ENCODE assay signal across 21 cellular contexts in genomic region chr16:2914233-2914632, GRCh38. TPM values are rescaled to one million over a fixed set of nuclear protein-coding genes. Genes with fewer than 3 reads are reported as not detected.
DNase-seq lines count a peak whose midpoint lies in the region; ATAC-seq lines count a peak whose summit lies in the region.
"Had no signal": no experiment of that assay in that cellular context is flagged by ENCODE, and none has a peak within 500 bp of the region (broad histone marks: within the 10 kb centered on the region; RNA-seq: fewer than 3 reads in every experiment).

No MANE protein-coding gene starts in this region.

- no peak for DNase-seq in CD4-positive, CD25-positive, alpha-beta regulatory T cell
- DNase-seq in H7 (peak; percentile 40), GM23248 (no peak), Right ventricle myocardium inferior (ENCODE audit: missing footprints) (no peak)
- DNase-seq in naive thymus-derived CD8-positive, alpha-beta T cell: no peak
- DNase-seq in central memory CD4-positive, alpha-beta T cell: no peak
- no peak for DNase-seq in NK-92 treated with Interleukin-12 subunit alpha and Interleukin-12 subunit beta, amount 100 ng/mL, for 24 hours (lab: John Stamatoyannopoulos, UW)
- DNase-seq: activated CD8-positive, alpha-beta memory T cell treated with anti-CD3 and anti-CD28 coated beads, Interleukin-2, amount 50 U/mL, for 4 hours; activated gamma-delta T cell treated with Interleukin-2 at 50 U/mL for 16 hours; DND-41; dorsolateral prefrontal cortex; foreskin keratinocyte; kidney; NCI-H1436; NCI-H524; SK-N-SH; stimulated activated CD4-positive, alpha-beta T cell treated with anti-CD3 and anti-CD28 coated beads, Interleukin-1b, Interleukin-23, amount 100 ng/mL, for 48 hours had no signal

- peaks cover 25% of the 10 kb centered on the region for H3K79me2 ChIP-seq in GM23248 (ENCODE audit: insufficient read depth)

- no peak for ATAC-seq in CD4-positive, CD25-positive, alpha-beta regulatory T cell (ENCODE audit: low read depth in 2 of 2)
- ATAC-seq in activated T-helper 17 cell treated with anti-CD3 and anti-CD28 coated beads, Interleukin-2, amount 50 U/mL, for 72 hours (replicated peaks): no peak
- ATAC-seq in naive thymus-derived CD8-positive, alpha-beta T cell: no peak
- no peak for ATAC-seq in Right ventricle myocardium inferior
- ATAC-seq: foreskin keratinocyte had no signal

- H3K27ac Mint-ChIP-seq in CD4-positive, CD25-positive, alpha-beta regulatory T cell: no peak overlapping the region
- no peak overlapping the region for H3K27ac Mint-ChIP-seq in activated T-helper 17 cell treated with anti-CD3 and anti-CD28 coated beads, Interleukin-2, amount 50 U/mL, for 72 hours
- H3K27ac Mint-ChIP-seq in naive thymus-derived CD8-positive, alpha-beta T cell: peak overlapping the region in 6 of 10 donors; percentile 11 to 96 (median 58)

- H3K9me3 ChIP-seq in CD4-positive, CD25-positive, alpha-beta regulatory T cell (ENCODE audit: control insufficient read depth in 2 of 2, low read length in 2 of 2): no peaks in the 10 kb centered on the region
- no peaks in the 10 kb centered on the region for H3K9me3 ChIP-seq in GM23248 (ENCODE audit: low read depth)
- H3K9me3 ChIP-seq: SK-N-SH had no signal

- H3K36me3 ChIP-seq in CD4-positive, CD25-positive, alpha-beta regulatory T cell (ENCODE audit: control insufficient read depth, insufficient read depth, low read length): peaks cover 3% of the 10 kb centered on the region
- peaks cover 4% of the 10 kb centered on the region for H3K36me3 ChIP-seq in H7 (replicated peaks; ENCODE audit: control insufficient read depth, insufficient read depth, low read length)
- peaks cover 5% of the 10 kb centered on the region; the same call in 1 of the 2 replicates for H3K36me3 ChIP-seq in GM23248 (ENCODE audit: low read depth)

- WGBS in GM23248 (ENCODE audit: low coverage in 1 of 2, low lambda C conversion rate in 2 of 2, missing lambda C conversion rate in 2 of 2), 2 experiments: 84 to 87% methylated on average over 12 of the region's 12 CpGs

- no peak overlapping the region for H3K4me2 ChIP-seq in GM23248 (ENCODE audit: unreplicated experiment)
- H3K4me2 ChIP-seq: SK-N-SH had no signal

- H3K9me3 Mint-ChIP-seq in CD4-positive, CD25-positive, alpha-beta regulatory T cell: peaks cover 0 to 1% (median 0%) of the 10 kb centered on the region in 7 donors
- no peaks in the 10 kb centered on the region for H3K9me3 Mint-ChIP-seq in activated T-helper 17 cell treated with anti-CD3 and anti-CD28 coated beads, Interleukin-2, amount 50 U/mL, for 72 hours
- H3K9me3 Mint-ChIP-seq in naive thymus-derived CD8-positive, alpha-beta T cell: no peaks in the 10 kb centered on the region

- H3K36me3 Mint-ChIP-seq in CD4-positive, CD25-positive, alpha-beta regulatory T cell: peaks cover 5% of the 10 kb centered on the region
- peaks cover 58% of the 10 kb centered on the region for H3K36me3 Mint-ChIP-seq in activated T-helper 17 cell treated with anti-CD3 and anti-CD28 coated beads, Interleukin-2, amount 50 U/mL, for 72 hours (ENCODE audit: low read depth)
- H3K36me3 Mint-ChIP-seq in naive thymus-derived CD8-positive, alpha-beta T cell: peaks cover 0 to 36% (median 0%) of the 10 kb centered on the region in 3 donors

- POLR2A ChIA-PET in naive thymus-derived CD8-positive, alpha-beta T cell (lab: Charles Lee): interaction anchor here (1.4 kb wide), 1 partner anchor 31 kb away, joined by 3 read pairs; the partner anchor contains the start of gene FLYWCH2

- H3K27ac ChIP-seq in CD4-positive, CD25-positive, alpha-beta regulatory T cell (ENCODE audit: insufficient read depth, low read length, poor library complexity, severe bottlenecking): no peak overlapping the region
- no peak overlapping the region for H3K27ac ChIP-seq in GM23248
- H3K27ac ChIP-seq: foreskin keratinocyte had no signal

- no peaks in the 10 kb centered on the region for H3K9me2 ChIP-seq in GM23248 (ENCODE audit: insufficient read depth)
- H3K9me2 ChIP-seq: SK-N-SH had no signal

- H3F3A ChIP-seq in GM23248 (ENCODE audit: insufficient read depth): peaks cover 18% of the 10 kb centered on the region

- H2AFZ ChIP-seq in GM23248: no peak overlapping the region

- in situ Hi-C loops in GM23248 (cut with MboI): no loop called here

- no peaks in the 10 kb centered on the region for H3K27me3 ChIP-seq in CD4-positive, CD25-positive, alpha-beta regulatory T cell (ENCODE audit: control insufficient read depth, insufficient read depth, low read length)
- H3K27me3 ChIP-seq in H7 (ENCODE audit: control insufficient read depth, insufficient read depth, low read length): peaks cover 7% of the 10 kb centered on the region
- no peaks in the 10 kb centered on the region for H3K27me3 ChIP-seq in GM23248 (replicated peaks; ENCODE audit: insufficient read depth)
- H3K27me3 ChIP-seq: dorsolateral prefrontal cortex, foreskin keratinocyte had no signal

- peak overlapping the region; percentile 2 to 99 (median 52) for H3K4me3 Mint-ChIP-seq in CD4-positive, CD25-positive, alpha-beta regulatory T cell
- peak overlapping the region; percentile 87 for H3K4me3 Mint-ChIP-seq in activated T-helper 17 cell treated with anti-CD3 and anti-CD28 coated beads, Interleukin-2, amount 50 U/mL, for 72 hours
- peak overlapping the region in 3 of 10 donors; percentile 5 to 45 (median 12) for H3K4me3 Mint-ChIP-seq in naive thymus-derived CD8-positive, alpha-beta T cell

- H4K20me1 ChIP-seq in GM23248 (ENCODE audit: insufficient read depth): no peaks in the 10 kb centered on the region

- H3K4me1 ChIP-seq in CD4-positive, CD25-positive, alpha-beta regulatory T cell (ENCODE audit: control insufficient read depth, insufficient read depth, low read length, poor library complexity, severe bottlenecking): peaks cover 18% of the 10 kb centered on the region
- H3K4me1 ChIP-seq in GM23248 (ENCODE audit: insufficient read depth): peaks cover 22% of the 10 kb centered on the region

- peaks cover 4% of the 10 kb centered on the region for H3K27me3 Mint-ChIP-seq in CD4-positive, CD25-positive, alpha-beta regulatory T cell
- no peaks in the 10 kb centered on the region for H3K27me3 Mint-ChIP-seq in activated T-helper 17 cell treated with anti-CD3 and anti-CD28 coated beads, Interleukin-2, amount 50 U/mL, for 72 hours
- H3K27me3 Mint-ChIP-seq in naive thymus-derived CD8-positive, alpha-beta T cell: no peaks in the 10 kb centered on the region

- no peak overlapping the region for H3K9ac ChIP-seq in GM23248
- H3K9ac ChIP-seq: SK-N-SH had no signal

- H3K4me3 ChIP-seq in CD4-positive, CD25-positive, alpha-beta regulatory T cell (ENCODE audit: low read depth, low read length): no peak overlapping the region
- H3K4me3 ChIP-seq in H7 (ENCODE audit: insufficient read depth, low read depth, low read length): no peak overlapping the region
- H3K4me3 ChIP-seq in GM23248: no peak overlapping the region

- peaks cover 3 to 35% (median 15%) of the 10 kb centered on the region in 4 donors for H3K4me1 Mint-ChIP-seq in CD4-positive, CD25-positive, alpha-beta regulatory T cell
- H3K4me1 Mint-ChIP-seq in activated T-helper 17 cell treated with anti-CD3 and anti-CD28 coated beads, Interleukin-2, amount 50 U/mL, for 72 hours: peaks cover 14% of the 10 kb centered on the region
- peaks cover 14 to 32% (median 25%) of the 10 kb centered on the region in 4 donors for H3K4me1 Mint-ChIP-seq in naive thymus-derived CD8-positive, alpha-beta T cell

- intact Hi-C loops in Right ventricle myocardium inferior (cut with DNase I): no loop called here

RNA-seq across cellular contexts. Expression of gene FLYWCH1, which starts 2.5 kb away (rescaled TPM):
- 74.8 TPM for total RNA-seq in CD4-positive, CD25-positive, alpha-beta regulatory T cell
- polyA plus RNA-seq in CD4-positive, CD25-positive, alpha-beta regulatory T cell: 10 to 100 TPM in 3 of 4 donors, 1 to 10 TPM in 1; 6.6 to 13.7 (median 12.7) TPM
- 22.7 and 33.5 TPM in 2 replicates for total RNA-seq in H7 (2014; rRNA removed; shearing (Covaris generic))
- 10 to 100 TPM; 52.4 to 61.1 TPM for total RNA-seq in activated T-helper 17 cell treated with anti-CD3 and anti-CD28 coated beads, Interleukin-2, amount 50 U/mL, for 72 hours
- 100 to 1,000 TPM; 109 to 113 TPM for total RNA-seq in naive thymus-derived CD8-positive, alpha-beta T cell
- 10 to 100 TPM in 2 of 3 donors, 1 to 10 TPM in 1; 5.9 to 18.4 (median 13.5) TPM for polyA plus RNA-seq in naive thymus-derived CD8-positive, alpha-beta T cell
- 43.3 and 44.7 TPM in 2 replicates for total RNA-seq in GM23248 (2014; rRNA removed; shearing (Covaris generic))
- 16.0 and 18.7 TPM in 2 replicates for polyA plus RNA-seq in GM23248 (2016; fragmentation: Nextera tagmentation; extraction: Ambion mirVana)
- total RNA-seq in Right ventricle myocardium inferior: 34.5 TPM

RNA-seq across cellular contexts. Expression of gene FLYWCH2, which starts 31.2 kb away (rescaled TPM):
- total RNA-seq in CD4-positive, CD25-positive, alpha-beta regulatory T cell: 12.8 TPM
- polyA plus RNA-seq in CD4-positive, CD25-positive, alpha-beta regulatory T cell: 10 to 100 TPM; 14.8 to 27.1 (median 18.3) TPM
- 55.2 and 94.1 TPM in 2 replicates for total RNA-seq in H7 (2014; rRNA removed; shearing (Covaris generic))
- 10 to 100 TPM; 13.5 to 14.6 TPM for total RNA-seq in activated T-helper 17 cell treated with anti-CD3 and anti-CD28 coated beads, Interleukin-2, amount 50 U/mL, for 72 hours
- 10 to 100 TPM; 22.2 to 26.0 TPM for total RNA-seq in naive thymus-derived CD8-positive, alpha-beta T cell
- 10 to 100 TPM; 18.0 to 28.8 (median 26.5) TPM for polyA plus RNA-seq in naive thymus-derived CD8-positive, alpha-beta T cell
- total RNA-seq in GM23248 (2014; rRNA removed; shearing (Covaris generic)): 60.3 and 112 TPM in 2 replicates
- polyA plus RNA-seq in GM23248 (2016; fragmentation: Nextera tagmentation; extraction: Ambion mirVana): 48.6 and 53.6 TPM in 2 replicates
- total RNA-seq in Right ventricle myocardium inferior: 31.3 TPM

RNA-seq across cellular contexts. Expression of gene KREMEN2, which starts 49.8 kb away (rescaled TPM):
- not detected for total RNA-seq in CD4-positive, CD25-positive, alpha-beta regulatory T cell
- polyA plus RNA-seq in CD4-positive, CD25-positive, alpha-beta regulatory T cell: not detected
- 17.6 and 20.9 TPM in 2 replicates for total RNA-seq in H7 (2014; rRNA removed; shearing (Covaris generic))
- not detected for total RNA-seq in activated T-helper 17 cell treated with anti-CD3 and anti-CD28 coated beads, Interleukin-2, amount 50 U/mL, for 72 hours
- not detected for total RNA-seq in naive thymus-derived CD8-positive, alpha-beta T cell
- not detected for polyA plus RNA-seq in naive thymus-derived CD8-positive, alpha-beta T cell
- not detected in 2 replicates for total RNA-seq in GM23248 (2014; rRNA removed; shearing (Covaris generic))
- polyA plus RNA-seq in GM23248 (2016; fragmentation: Nextera tagmentation; extraction: Ambion mirVana): not detected in 2 replicates
- total RNA-seq in Right ventricle myocardium inferior: not detected
- total RNA-seq: kidney, lung microvascular endothelial cell, posterior vena cava had no signal

RNA-seq across cellular contexts. Expression of gene PAQR4, which starts 54.9 kb away (rescaled TPM):
- total RNA-seq in CD4-positive, CD25-positive, alpha-beta regulatory T cell: 5.6 TPM
- polyA plus RNA-seq in CD4-positive, CD25-positive, alpha-beta regulatory T cell: 1 to 10 TPM; 2.2 to 8.0 (median 4.4) TPM
- total RNA-seq in H7 (2014; rRNA removed; shearing (Covaris generic)): 62.6 and 65.6 TPM in 2 replicates
- total RNA-seq in activated T-helper 17 cell treated with anti-CD3 and anti-CD28 coated beads, Interleukin-2, amount 50 U/mL, for 72 hours: 10 to 100 TPM; 24.4 to 41.4 TPM
- under 1 TPM; 0.27 to 0.60 TPM for total RNA-seq in naive thymus-derived CD8-positive, alpha-beta T cell
- under 1 TPM in 2 of 3 donors, not detected in 1; 0.28 to 0.79 TPM for polyA plus RNA-seq in naive thymus-derived CD8-positive, alpha-beta T cell
- total RNA-seq in GM23248 (2014; rRNA removed; shearing (Covaris generic)): 7.7 and 11.3 TPM in 2 replicates
- 5.1 and 5.6 TPM in 2 replicates for polyA plus RNA-seq in GM23248 (2016; fragmentation: Nextera tagmentation; extraction: Ambion mirVana)
- 11.4 TPM for total RNA-seq in Right ventricle myocardium inferior

RNA-seq across cellular contexts. Expression of gene PRSS22, which starts 56.3 kb away (rescaled TPM):
- total RNA-seq in CD4-positive, CD25-positive, alpha-beta regulatory T cell: not detected
- polyA plus RNA-seq in CD4-positive, CD25-positive, alpha-beta regulatory T cell: not detected
- 0.80 and 0.85 TPM in 2 replicates for total RNA-seq in H7 (2014; rRNA removed; shearing (Covaris generic))
- 1 to 10 TPM in 1 of 2 donors, not detected in 1; 1.9 TPM for total RNA-seq in activated T-helper 17 cell treated with anti-CD3 and anti-CD28 coated beads, Interleukin-2, amount 50 U/mL, for 72 hours
- total RNA-seq in naive thymus-derived CD8-positive, alpha-beta T cell: not detected
- not detected for polyA plus RNA-seq in naive thymus-derived CD8-positive, alpha-beta T cell
- total RNA-seq in GM23248 (2014; rRNA removed; shearing (Covaris generic)): not detected in 2 replicates
- polyA plus RNA-seq in GM23248 (2016; fragmentation: Nextera tagmentation; extraction: Ambion mirVana): not detected in 2 replicates
- total RNA-seq in Right ventricle myocardium inferior: not detected
- total RNA-seq: lung microvascular endothelial cell, M059J, posterior vena cava had no signal
- polyA plus RNA-seq: SK-N-SH had no signal

Comparison
In these comparisons a context has a peak if more than half of its experiments do, and no peak if none do; other contexts are left out.
1. H3K27ac Mint-ChIP-seq: peak in naive thymus-derived CD8-positive, alpha-beta T cell (6 of 10); none in CD4-positive, CD25-positive, alpha-beta regulatory T cell (0 of 3) and activated T-helper 17 cell treated with anti-CD3 and anti-CD28 coated beads, Interleukin-2, amount 50 U/mL, for 72 hours (single experiment).
2. RNA of gene KREMEN2, which starts 49.8 kb away (total RNA-seq): 17.6 to 20.9 TPM in H7; not detected in CD4-positive, CD25-positive, alpha-beta regulatory T cell (single experiment), not detected in naive thymus-derived CD8-positive, alpha-beta T cell, not detected in activated T-helper 17 cell treated with anti-CD3 and anti-CD28 coated beads, Interleukin-2, amount 50 U/mL, for 72 hours, not detected in GM23248 and not detected in Right ventricle myocardium inferior (single experiment); every median in the first group is over 10 times any median in the second.